In the genomic region with DNA sequence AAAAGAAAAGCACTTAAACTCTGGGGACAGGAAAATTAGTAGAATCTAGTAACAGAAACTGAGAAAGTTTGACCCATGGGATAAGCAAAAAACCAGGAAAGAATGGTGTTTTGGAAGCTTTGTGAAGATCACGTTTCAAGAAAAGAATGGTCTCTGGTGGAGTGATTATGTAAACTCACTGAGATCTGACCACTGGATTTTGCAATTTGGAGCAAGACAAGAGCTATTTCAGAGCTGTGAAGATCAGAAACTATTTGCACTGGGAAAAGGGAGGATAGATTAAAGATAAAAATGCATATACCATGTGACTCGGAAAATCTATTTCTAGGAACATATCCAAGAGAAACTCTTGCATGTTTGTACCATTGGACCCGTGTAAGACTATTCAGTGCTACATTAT, we compare ENCODE assay signal across 25 cellular contexts. TPM values are rescaled to one million over a fixed set of nuclear protein-coding genes. Genes with fewer than 3 reads are reported as not detected.
"Had no signal": no experiment of that assay in that cellular context is flagged by ENCODE, and none has a peak within 500 bp of the region (broad histone marks: within the 10 kb centered on the region; RNA-seq: fewer than 3 reads in every experiment).

No MANE protein-coding gene starts in this region.

- DNase-seq: activated CD4-positive, alpha-beta T cell treated with anti-CD3 and anti-CD28 coated beads, Interleukin-2, amount 50 U/mL, for 1 hour; activated CD8-positive, alpha-beta memory T cell treated with anti-CD3 and anti-CD28 coated beads for 24 hours; activated naive CD4-positive, alpha-beta T cell; activated naive CD8-positive, alpha-beta T cell treated with anti-CD3 and anti-CD28 coated beads, Interleukin-2, amount 10 ng/mL, durations not matched to agents 7 days and 5 days; aorta; cerebellar nuclear complex; effector memory CD8-positive, alpha-beta T cell; kidney; left ventricle myocardium superior; mesendoderm; nucleus accumbens; posterior cingulate gyrus; retina; stimulated activated CD4-positive, alpha-beta T cell treated with anti-CD3 and anti-CD28 coated beads, Interleukin-4, amount 100 ng/mL, for 1 hour; stimulated activated naive B cell treated with anti-CD40 and anti-IgM and Interleukin-4, amounts not matched to agents 10 μg/mL and 1 μg/mL and 100 μg/mL, for 72 hours; T-helper 9 cell had no signal

- ATAC-seq: activated CD4-positive, CD25-positive, alpha-beta regulatory T cell treated with anti-CD3 and anti-CD28 coated beads, Interleukin-2, amount 50 U/mL, for 24 hours; effector memory CD8-positive, alpha-beta T cell; left ventricle myocardium superior; natural killer cell treated with Interleukin-12 subunit alpha and Interleukin-12 subunit beta and Interleukin-15 and Interleukin-18, amount 100 ng/mL, for 72 hours; stimulated activated naive B cell treated with anti-CD40 and anti-IgM and Interleukin-4, amounts not matched to agents 10 μg/mL and 1 μg/mL and 100 μg/mL, for 72 hours had no signal

- H3K4me3 ChIP-seq: breast epithelium, hepatocyte, tibial nerve had no signal

RNA-seq across cellular contexts. Expression of gene TMPRSS11D, which starts 4.3 kb away (rescaled TPM):
- total RNA-seq: activated naive CD8-positive, alpha-beta T cell treated with anti-CD3 and anti-CD28 coated beads, Interleukin-2, amount 10 ng/mL, durations not matched to agents 7 days and 5 days; activated T-helper 1 cell treated with anti-CD3 and anti-CD28 coated beads, Interleukin-12 subunit alpha, Interleukin-12 subunit beta, Interleukin-2, Interleukin-4 antibody, amounts not matched to agents 30 ng/mL and 10 ng/mL and 1 ng/mL, durations not matched to agents 14 hours and 24 hours and 36 hours; aorta; breast epithelium; fibroblast of lung; hepatocyte; kidney; left ventricle myocardium superior; natural killer cell treated with Interleukin-12 subunit alpha and Interleukin-12 subunit beta and Interleukin-15 and Interleukin-18, amount 100 ng/mL, for 72 hours; skeletal muscle tissue; subcutaneous adipose tissue; tibial nerve had no signal
